ENCODE assay signal across 8 cellular contexts in genomic region chr9:81522721-81523551, GRCh38.
A peak's percentile ranks its signal among the peaks of the same experiment; 100 is the strongest.
DNase-seq lines count a peak whose midpoint lies in the region; ATAC-seq and TF ChIP-seq lines count a peak whose summit lies in the region.

No MANE protein-coding gene starts in this region.

- ATAC-seq in GM18861 (IDR thresholded peaks at IDR 0.05; ENCODE audit: unreplicated experiment) (no peak), GM21447 (IDR thresholded peaks at IDR 0.05; ENCODE audit: unreplicated experiment) (no peak)

- no peak overlapping the region for H3K4me3 ChIP-seq in kidney epithelial cell (ENCODE audit: low read depth, low read length)
- H3K4me3 ChIP-seq in thyroid gland (replicated peaks in 1 of 3) = no peak overlapping the region

- H3K9me3 Mint-ChIP-seq in MCF 10A (ENCODE audit: unreplicated experiment) = no peaks in the 10 kb centered on the region

- peak overlapping the region; percentile 49 for H3K27ac Mint-ChIP-seq in MCF 10A (ENCODE audit: low read depth, unreplicated experiment)

- no peaks in the 10 kb centered on the region for H3K4me1 ChIP-seq in thyroid gland

- H3K27me3 Mint-ChIP-seq in MCF 10A (ENCODE audit: insufficient read depth, unreplicated experiment) = no peaks in the 10 kb centered on the region

- WGBS in thyroid gland, 2 donors = 63 to 70% methylated on average over 8 of the region's 8 CpGs

- BruUV-seq in MCF 10A (replicated peaks; lab: Mats Ljungman, UMichigan) = no TSS peak

- H3K4me1 Mint-ChIP-seq in MCF 10A (ENCODE audit: insufficient read depth, unreplicated experiment) = peaks cover 18% of the 10 kb centered on the region

- H3K27ac ChIP-seq in thyroid gland = no peak overlapping the region

- POLR2A ChIA-PET in MCF 10A (lab: Yijun Ruan, JAX) = interaction anchor here (0.6 to 1.2 kb wide), 6 partner anchors 40 to 651 kb away, joined by 3 to 5 read pairs (median 4); no protein-coding TSS in a partner anchor

- DNase-seq in COLO829 (ENCODE audit: low spot score) (peak; percentile 84), HCEC 1CT (peak; percentile 74), NCI-H2029 treated with DMSO at 0.1 percent for 48 hours (lab: John Stamatoyannopoulos, UW) (peak; percentile 79), MCF 10A (ENCODE audit: unreplicated experiment) (peak; percentile 79), kidney epithelial cell (ENCODE audit: low read depth) (no peak), thyroid gland (peak; percentile 12 to 22)

- CTCF ChIA-PET in MCF 10A (lab: Yijun Ruan, JAX) = interaction anchor here (0.6 to 3.0 kb wide), 41 partner anchors 9 to 1439 kb away, joined by 3 to 13 read pairs (median 4); no protein-coding TSS in a partner anchor

- H3K27me3 ChIP-seq in kidney epithelial cell (ENCODE audit: control insufficient read depth, insufficient read depth, low read length) = no peaks in the 10 kb centered on the region
- H3K27me3 ChIP-seq in thyroid gland = no peaks in the 10 kb centered on the region

- no peak for TF ChIP-seq POLR2A in thyroid gland (IDR thresholded peaks at IDR 0.05)

- H3K36me3 ChIP-seq in kidney epithelial cell (ENCODE audit: control insufficient read depth, insufficient read depth, low read length) = no peaks in the 10 kb centered on the region
- H3K36me3 ChIP-seq in thyroid gland = no peaks in the 10 kb centered on the region

- H3K4me3 Mint-ChIP-seq in MCF 10A (ENCODE audit: unreplicated experiment) = no peak overlapping the region

- H3K9me3 ChIP-seq in thyroid gland = no peaks in the 10 kb centered on the region

- H3K36me3 Mint-ChIP-seq in MCF 10A (ENCODE audit: insufficient read depth, unreplicated experiment) = no peaks in the 10 kb centered on the region

- intact Hi-C loops in MCF 10A (cut with micrococcal nuclease) = loop anchor here (1.0 to 10.0 kb wide), 4 partner anchors 66 to 1082 kb away; no protein-coding TSS in a partner anchor
- intact Hi-C loops in thyroid gland (cut with DNase I) = loop anchor here (5.0 kb wide), 1 partner anchor 164 kb away; the partner anchor contains the start of gene TLE1

- TF ChIP-seq CTCF in MCF 10A (IDR thresholded peaks at IDR 0.05; ENCODE audit: unreplicated experiment) (peak; percentile 60), kidney epithelial cell (IDR thresholded peaks at IDR 0.05; ENCODE audit: insufficient read depth, low read length, poor library complexity, severe bottlenecking) (peak; percentile 44), thyroid gland (IDR thresholded peaks at IDR 0.05) (peak in 5 of 6 experiments; percentile 44 to 76 (median 69))
